28 cellular contexts compared by ENCODE assay signal in the genomic region with DNA sequence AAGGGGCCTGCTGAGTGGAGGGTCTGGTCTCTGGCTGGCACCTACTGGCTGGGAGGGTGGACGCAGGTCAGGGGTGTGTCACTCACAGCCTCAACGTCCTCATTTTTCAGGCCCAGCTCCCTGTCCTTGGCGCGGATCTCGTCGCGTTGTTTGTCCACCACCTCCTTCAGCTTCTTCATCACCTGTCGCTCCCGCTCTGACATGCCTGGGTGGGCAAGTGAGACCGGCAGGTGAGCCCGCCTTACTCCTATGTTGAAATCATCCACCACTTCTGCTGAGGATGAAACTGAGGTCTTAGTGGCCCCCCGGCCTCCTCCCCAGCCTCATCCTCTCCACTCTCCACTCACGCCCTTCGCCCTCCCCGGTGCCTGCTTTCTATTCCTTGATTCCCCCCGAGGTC.
"Had no signal": no experiment of that assay in that cellular context is flagged by ENCODE, and none has a peak within 500 bp of the region (broad histone marks: within the 10 kb centered on the region; RNA-seq: fewer than 3 reads in every experiment).

No MANE protein-coding gene starts in this region.

- DNase-seq: hippocampal formation; immature natural killer cell; kidney; left colon; left lung; lower lobe of right lung; mammary epithelial cell; mesenchymal stem cell; naive thymus-derived CD8-positive, alpha-beta T cell; nucleus accumbens; pancreas; retina; right cardiac atrium; stimulated activated CD4-positive, alpha-beta T cell treated with anti-CD3 and anti-CD28 coated beads, Interleukin-12 subunit alpha, Interleukin-12 subunit beta, amount 100 ng/mL, for 4 hours; stimulated activated CD4-positive, alpha-beta T cell treated with anti-CD3 and anti-CD28 coated beads, Interleukin-15, amount 100 ng/mL, for 24 hours; stimulated activated CD4-positive, alpha-beta T cell treated with anti-CD3 and anti-CD28 coated beads, Interleukin-2, amount 100 ng/mL, for 24 hours; stimulated activated CD4-positive, alpha-beta T cell treated with anti-CD3 and anti-CD28 coated beads, Interleukin-4, amount 100 ng/mL, for 1 hour; stimulated activated naive CD4-positive, alpha-beta T cell; tibial artery; trophoblast cell; upper lobe of right lung had no signal

- H3K36me3 ChIP-seq: pancreas, prostate gland had no signal

- H3K27me3 ChIP-seq: left lung, pancreas, suprapubic skin, tibial artery, upper lobe of right lung had no signal

- H3K9me3 ChIP-seq: left lung, lower lobe of right lung, pancreas, prostate gland, suprapubic skin, thoracic aorta, tibial artery, upper lobe of right lung had no signal

- H3K4me3 ChIP-seq: left lung, lower lobe of right lung, pancreas, prostate gland, skin epidermis, suprapubic skin, thoracic aorta, tibial artery, upper lobe of right lung had no signal

- H3K27ac ChIP-seq: left lung, lower lobe of right lung, pancreas, prostate gland, skin epidermis, suprapubic skin, thoracic aorta, tibial artery, upper lobe of right lung had no signal

- H3K4me1 ChIP-seq: left lung, lower lobe of right lung, pancreas, prostate gland, suprapubic skin, tibial artery, upper lobe of right lung had no signal

- ATAC-seq: left colon; left lung; lower lobe of right lung; naive thymus-derived CD8-positive, alpha-beta T cell; pancreas; right cardiac atrium; sciatic nerve; upper lobe of right lung had no signal

- FAIRE-seq: islet of Langerhans, kidney, pancreas, urothelium cell line had no signal
